ENCODE assay signal across 8 cellular contexts in the genomic region with DNA sequence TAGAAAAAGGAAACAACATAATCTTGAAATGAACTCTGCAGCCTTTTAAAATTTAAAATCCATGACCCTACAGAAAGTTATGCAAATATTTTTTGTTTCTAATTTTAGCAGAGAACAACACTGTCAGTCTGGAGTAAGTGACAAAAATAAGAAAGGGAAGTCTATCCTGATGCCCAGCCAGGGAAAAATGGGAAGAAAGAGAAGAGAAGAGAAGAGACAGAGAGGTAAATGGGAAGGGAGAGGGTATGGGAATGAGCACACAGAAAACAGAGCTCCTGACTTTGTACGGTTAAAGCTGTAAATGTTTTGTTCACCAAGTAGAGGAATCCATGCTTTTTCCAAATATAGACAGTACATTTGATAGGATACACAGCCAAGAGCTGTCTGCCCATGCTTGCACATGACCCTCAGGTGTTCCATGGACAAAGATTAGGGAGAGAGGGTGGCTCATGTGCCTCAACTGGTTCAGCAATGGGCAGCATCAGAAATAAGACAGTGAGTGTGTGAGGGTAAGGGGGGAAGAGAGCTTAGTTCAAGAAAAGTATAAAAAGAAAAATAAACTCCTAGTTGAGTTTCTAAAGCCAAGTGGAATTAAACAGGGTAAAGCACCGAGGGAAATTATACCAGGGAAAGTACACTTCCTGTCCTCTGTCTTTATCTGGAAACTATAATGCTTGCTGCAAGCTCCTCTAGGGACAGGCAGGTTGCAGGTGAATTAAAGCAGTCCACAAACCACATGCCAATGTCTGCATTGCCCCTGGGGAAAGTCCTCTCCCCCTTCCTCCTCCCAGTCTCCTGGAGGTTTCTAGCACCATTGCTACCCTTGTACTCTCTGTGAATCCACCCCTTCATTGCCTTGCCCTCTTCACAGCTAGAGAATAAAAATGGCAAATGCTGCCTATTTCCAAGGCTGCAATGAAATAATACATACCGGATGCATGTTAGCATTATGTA. TPM values are rescaled to one million over a fixed set of nuclear protein-coding genes. Genes with fewer than 3 reads are reported as not detected.
A peak's percentile ranks its signal among the peaks of the same experiment; 100 is the strongest.
DNase-seq lines count a peak whose midpoint lies in the region; ATAC-seq lines count a peak whose summit lies in the region.

No MANE protein-coding gene starts in this region.

- CTCF ChIA-PET in activated CD8-positive, alpha-beta T cell treated with anti-CD3 and anti-CD28 coated beads, Interleukin-2, amount 10 ng/mL, durations not matched to agents 7 days and 5 days (lab: Charles Lee), result interaction anchor here (1.2 to 7.6 kb wide), 5 partner anchors 9 to 118 kb away, joined by 3 to 98 read pairs (median 13); a partner anchor contains a TSS

- no peak for DNase-seq in T-helper 1 cell
- DNase-seq in activated CD8-positive, alpha-beta T cell treated with anti-CD3 and anti-CD28 coated beads, Interleukin-2, amount 10 ng/mL, durations not matched to agents 7 days and 5 days, result no peak
- DNase-seq in superior temporal gyrus (ENCODE audit: extremely low spot score), result peak; percentile 38
- DNase-seq in cerebellar nuclear complex (lab: John Stamatoyannopoulos, UW), result no peak
- no peak for DNase-seq in NOMO-1 treated with DMSO at 0.1 percent for 48 hours (lab: John Stamatoyannopoulos, UW; ENCODE audit: unreplicated experiment)
- DNase-seq in NCI-H128 (lab: John Stamatoyannopoulos, UW; ENCODE audit: unreplicated experiment), result no peak

- peak overlapping the region; percentile 8 for H3K27ac ChIP-seq in layer of hippocampus (ENCODE audit: low read depth, low read length)

- peak overlapping the region; percentile 51 for H3K27ac Mint-ChIP-seq in T-helper 1 cell treated with Interleukin-12 subunit alpha and Interleukin-12 subunit beta and Interleukin-4 antibody, amounts not matched to agents 30 μg/mL and 1 μg/mL, for 36 hours
- H3K27ac Mint-ChIP-seq in activated CD8-positive, alpha-beta T cell treated with anti-CD3 and anti-CD28 coated beads, Interleukin-2, amount 10 ng/mL, durations not matched to agents 7 days and 5 days, result peak overlapping the region; percentile 44

- ATAC-seq in activated CD8-positive, alpha-beta T cell treated with anti-CD3 and anti-CD28 coated beads, Interleukin-2, amount 10 ng/mL, durations not matched to agents 7 days and 5 days, result peak; percentile 25

- no peaks in the 10 kb centered on the region for H3K27me3 Mint-ChIP-seq in T-helper 1 cell treated with Interleukin-12 subunit alpha and Interleukin-12 subunit beta and Interleukin-4 antibody, amounts not matched to agents 30 μg/mL and 1 μg/mL, for 36 hours (ENCODE audit: low read depth)
- H3K27me3 Mint-ChIP-seq in activated CD8-positive, alpha-beta T cell treated with anti-CD3 and anti-CD28 coated beads, Interleukin-2, amount 10 ng/mL, durations not matched to agents 7 days and 5 days (ENCODE audit: low read depth), result no peaks in the 10 kb centered on the region

- no peaks in the 10 kb centered on the region for H3K9me3 Mint-ChIP-seq in T-helper 1 cell treated with Interleukin-12 subunit alpha and Interleukin-12 subunit beta and Interleukin-4 antibody, amounts not matched to agents 30 μg/mL and 1 μg/mL, for 36 hours
- H3K9me3 Mint-ChIP-seq in activated CD8-positive, alpha-beta T cell treated with anti-CD3 and anti-CD28 coated beads, Interleukin-2, amount 10 ng/mL, durations not matched to agents 7 days and 5 days (ENCODE audit: insufficient read depth), result no peaks in the 10 kb centered on the region

- POLR2A ChIA-PET in activated CD8-positive, alpha-beta T cell treated with anti-CD3 and anti-CD28 coated beads, Interleukin-2, amount 10 ng/mL, durations not matched to agents 7 days and 5 days (lab: Charles Lee), result interaction anchor here (0.6 to 3.9 kb wide), 3 partner anchors 10 to 29 kb away, joined by 3 to 29 read pairs (median 5); a partner anchor contains a TSS

- H3K4me1 Mint-ChIP-seq in T-helper 1 cell treated with Interleukin-12 subunit alpha and Interleukin-12 subunit beta and Interleukin-4 antibody, amounts not matched to agents 30 μg/mL and 1 μg/mL, for 36 hours (ENCODE audit: low read depth), result peaks cover 62% of the 10 kb centered on the region
- peaks cover 58% of the 10 kb centered on the region for H3K4me1 Mint-ChIP-seq in activated CD8-positive, alpha-beta T cell treated with anti-CD3 and anti-CD28 coated beads, Interleukin-2, amount 10 ng/mL, durations not matched to agents 7 days and 5 days (ENCODE audit: low read depth)

- peak overlapping the region; percentile 67 for H3K4me3 Mint-ChIP-seq in T-helper 1 cell treated with Interleukin-12 subunit alpha and Interleukin-12 subunit beta and Interleukin-4 antibody, amounts not matched to agents 30 μg/mL and 1 μg/mL, for 36 hours
- H3K4me3 Mint-ChIP-seq in activated CD8-positive, alpha-beta T cell treated with anti-CD3 and anti-CD28 coated beads, Interleukin-2, amount 10 ng/mL, durations not matched to agents 7 days and 5 days, result peak overlapping the region; percentile 23

- H3K36me3 Mint-ChIP-seq in T-helper 1 cell treated with Interleukin-12 subunit alpha and Interleukin-12 subunit beta and Interleukin-4 antibody, amounts not matched to agents 30 μg/mL and 1 μg/mL, for 36 hours (ENCODE audit: low read depth), result peaks cover 5% of the 10 kb centered on the region
- H3K36me3 Mint-ChIP-seq in activated CD8-positive, alpha-beta T cell treated with anti-CD3 and anti-CD28 coated beads, Interleukin-2, amount 10 ng/mL, durations not matched to agents 7 days and 5 days (ENCODE audit: low read depth), result peaks cover 4% of the 10 kb centered on the region

- no peaks in the 10 kb centered on the region for H3K27me3 ChIP-seq in layer of hippocampus (ENCODE audit: control insufficient read depth, insufficient read depth, low read length)

RNA-seq across cellular contexts. Expression of a gene that starts 30.0 kb away (rescaled TPM):
- 10 to 100 TPM; 15.0 to 15.1 TPM for total RNA-seq in activated CD8-positive, alpha-beta T cell treated with anti-CD3 and anti-CD28 coated beads, Interleukin-2, amount 10 ng/mL, durations not matched to agents 7 days and 5 days
